27 cellular contexts compared by ENCODE assay signal in the genomic region with DNA sequence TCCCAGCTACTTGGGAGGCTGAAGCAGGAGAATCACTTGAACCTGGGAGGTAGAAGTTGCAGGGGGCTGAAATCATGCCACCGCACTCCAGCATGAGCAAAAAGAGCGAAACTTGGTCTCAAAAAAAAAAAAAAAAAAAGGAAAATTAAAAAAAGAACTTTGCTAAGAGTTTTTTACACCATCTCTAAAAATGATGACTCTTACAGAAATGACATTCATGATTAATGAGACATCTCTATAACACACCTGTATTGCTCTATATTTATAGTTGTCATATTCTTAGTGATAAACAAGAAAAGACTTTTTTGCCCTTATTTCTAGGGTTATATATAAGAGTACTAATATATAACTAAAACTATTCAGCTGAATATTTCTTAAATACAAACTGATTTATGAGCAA.
"Had no signal": no experiment of that assay in that cellular context is flagged by ENCODE, and none has a peak within 500 bp of the region (broad histone marks: within the 10 kb centered on the region; RNA-seq: fewer than 3 reads in every experiment).

No MANE protein-coding gene starts in this region.

- H3K27ac Mint-ChIP-seq: activated CD4-positive, alpha-beta T cell treated with anti-CD3 and anti-CD28 coated beads, Interleukin-2, amount 10 ng/mL, durations not matched to agents 7 days and 5 days had no signal

- H3K27me3 Mint-ChIP-seq: activated B cell treated with CpG ODN at 0.5 μM for 24 hours; activated CD4-positive, alpha-beta memory T cell treated with anti-CD3 and anti-CD28 coated beads for 36 hours; activated CD4-positive, alpha-beta T cell treated with anti-CD3 and anti-CD28 coated beads, Interleukin-2, amount 10 ng/mL, durations not matched to agents 7 days and 5 days; activated naive CD8-positive, alpha-beta T cell treated with anti-CD3 and anti-CD28 coated beads, Interleukin-2, amount 50 U/mL, for 24 hours had no signal

- H3K27me3 ChIP-seq: ascending aorta, body of pancreas, Peyer's patch, SJSA1 had no signal

- H3K9me3 Mint-ChIP-seq: activated B cell treated with CpG ODN at 0.5 μM for 24 hours; activated CD4-positive, alpha-beta memory T cell treated with anti-CD3 and anti-CD28 coated beads for 36 hours; activated CD4-positive, alpha-beta T cell treated with anti-CD3 and anti-CD28 coated beads, Interleukin-2, amount 10 ng/mL, durations not matched to agents 7 days and 5 days; activated naive CD8-positive, alpha-beta T cell treated with anti-CD3 and anti-CD28 coated beads, Interleukin-2, amount 50 U/mL, for 24 hours; activated T-cell treated with anti-CD3 and anti-CD28 coated beads, Interleukin-2, amount 50 U/mL, for 4 hours; T-helper 1 cell treated with Interleukin-12 subunit alpha and Interleukin-12 subunit beta and Interleukin-4 antibody, amounts not matched to agents 30 μg/mL and 1 μg/mL, for 36 hours had no signal

- H3K4me3 ChIP-seq: ascending aorta, body of pancreas, Peyer's patch, SJSA1 had no signal

- H3K9me3 ChIP-seq: ascending aorta, body of pancreas, Peyer's patch, SJSA1 had no signal

- H3K27ac ChIP-seq: ascending aorta, body of pancreas, Peyer's patch, SJSA1 had no signal

- ATAC-seq: activated naive CD4-positive, alpha-beta T cell treated with anti-CD3 and anti-CD28 coated beads, Interleukin-2, amount 50 U/mL, for 72 hours; activated naive CD8-positive, alpha-beta T cell treated with anti-CD3 and anti-CD28 coated beads, Interleukin-2, amount 50 U/mL, for 24 hours; activated T-cell treated with anti-CD3 and anti-CD28 coated beads, Interleukin-2, amount 50 U/mL, for 4 hours; body of pancreas; SK-N-SH treated with all-trans-retinoic acid at 6 μM for 48 hours had no signal

- H3K4me1 ChIP-seq: SJSA1 had no signal

- H3K4me3 Mint-ChIP-seq: activated B cell treated with CpG ODN at 0.5 μM for 24 hours; activated CD4-positive, alpha-beta memory T cell treated with anti-CD3 and anti-CD28 coated beads for 36 hours; activated CD4-positive, alpha-beta T cell treated with anti-CD3 and anti-CD28 coated beads, Interleukin-2, amount 10 ng/mL, durations not matched to agents 7 days and 5 days; activated naive CD8-positive, alpha-beta T cell treated with anti-CD3 and anti-CD28 coated beads, Interleukin-2, amount 50 U/mL, for 24 hours; activated T-cell treated with anti-CD3 and anti-CD28 coated beads, Interleukin-2, amount 50 U/mL, for 4 hours; T-helper 1 cell treated with Interleukin-12 subunit alpha and Interleukin-12 subunit beta and Interleukin-4 antibody, amounts not matched to agents 30 μg/mL and 1 μg/mL, for 36 hours had no signal

- DNase-seq: activated B cell treated with CpG ODN at 0.5 μM for 24 hours; activated CD4-positive, alpha-beta memory T cell treated with anti-CD3 and anti-CD28 coated beads for 36 hours; activated CD4-positive, alpha-beta T cell treated with anti-CD3 and anti-CD28 coated beads, Interleukin-2, amount 10 ng/mL, durations not matched to agents 7 days and 5 days; activated CD8-positive, alpha-beta memory T cell treated with anti-CD3 and anti-CD28 coated beads for 24 hours; activated effector memory CD4-positive, alpha-beta T cell treated with anti-CD3 and anti-CD28 coated beads, Interleukin-2, amount 50 U/mL, for 16 hours; activated naive CD4-positive, alpha-beta T cell treated with Interleukin-2 at 50 U/mL for 16 hours; activated naive CD8-positive, alpha-beta T cell treated with anti-CD3 and anti-CD28 coated beads, Interleukin-2, amount 50 U/mL, for 24 hours; activated T-cell treated with anti-CD3 and anti-CD28 coated beads, Interleukin-2, amount 50 U/mL, for 4 hours; amniotic stem cell; body of pancreas; Karpas-422; NCI-H1105 treated with DMSO at 0.1 percent for 48 hours; NCI-H1436 treated with DMSO at 0.1 percent for 48 hours; NCI-H187; NCI-H2081; NCI-H510A treated with DMSO at 0.1 percent for 48 hours; NK-92 treated with Interleukin-12 subunit alpha and Interleukin-12 subunit beta, amount 100 ng/mL, for 24 hours; OCI-M1; Peyer's patch; SHP77; SW 1271; T-helper 9 cell had no signal

- H3K36me3 ChIP-seq: ascending aorta, Peyer's patch, SJSA1 had no signal
